In the genomic region with DNA sequence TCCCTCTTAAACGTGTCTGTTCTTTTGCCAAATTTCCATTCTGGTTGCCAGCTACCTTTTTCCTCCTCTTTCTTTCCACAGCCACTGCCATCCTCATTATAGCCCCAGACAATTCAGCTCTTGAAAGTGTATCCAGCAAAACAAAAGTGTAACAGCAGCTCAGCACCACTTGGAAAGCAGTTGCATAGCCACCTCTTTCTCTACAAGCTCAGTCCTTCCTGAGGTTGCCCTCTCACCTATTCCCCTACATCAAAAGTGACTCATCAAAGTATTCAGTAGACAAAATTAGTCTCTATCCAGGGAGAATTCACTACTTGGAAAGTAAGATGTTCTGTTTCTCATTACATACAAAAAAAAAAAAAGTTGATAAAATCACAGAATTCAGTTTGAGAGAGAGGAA, we compare ENCODE assay signal across 1 cellular context.
TF ChIP-seq lines count a peak whose summit lies in the region.

No MANE protein-coding gene starts in this region.

TF ChIP-seq in HCT116, 20 proteins besides CTCF, POLR2A, EP300 and RAD21:
- TF ChIP-seq ZFX (IDR thresholded peaks at IDR 0.05) (no peak), EZH2phosphoT487 (IDR thresholded peaks at IDR 0.05; ENCODE audit: borderline replicate concordance) (no peak), SRF (IDR thresholded peaks at IDR 0.05; ENCODE audit: low read depth) (no peak), ZNF274 (IDR thresholded peaks at IDR 0.05; ENCODE audit: low read depth, low read length) (no peak), ELF1 (IDR thresholded peaks at IDR 0.05; ENCODE audit: borderline replicate concordance, low read depth) (no peak), POLR2AphosphoS5 (IDR thresholded peaks at IDR 0.05; ENCODE audit: low read depth, low read length) (no peak), SIN3A (IDR thresholded peaks at IDR 0.05; ENCODE audit: low read depth) (no peak), SP1 (IDR thresholded peaks at IDR 0.05; ENCODE audit: low read depth) (no peak), FOSL1 (IDR thresholded peaks at IDR 0.05; ENCODE audit: low read depth) (no peak), TCF7L2 (IDR thresholded peaks at IDR 0.05; ENCODE audit: borderline replicate concordance, extremely low read depth, insufficient read depth, insufficient read length) (no peak), JUND (IDR thresholded peaks at IDR 0.05) (no peak), YY1 (IDR thresholded peaks at IDR 0.05; ENCODE audit: extremely low read depth, insufficient replicate concordance, low read depth, low read length) (no peak), CBX3 (IDR thresholded peaks at IDR 0.05; ENCODE audit: low read depth) (no peak), EZH2 (IDR thresholded peaks at IDR 0.05) (no peak), CEBPB (IDR thresholded peaks at IDR 0.05; ENCODE audit: low read depth) (no peak)
- TF ChIP-seq, protein P1, sequence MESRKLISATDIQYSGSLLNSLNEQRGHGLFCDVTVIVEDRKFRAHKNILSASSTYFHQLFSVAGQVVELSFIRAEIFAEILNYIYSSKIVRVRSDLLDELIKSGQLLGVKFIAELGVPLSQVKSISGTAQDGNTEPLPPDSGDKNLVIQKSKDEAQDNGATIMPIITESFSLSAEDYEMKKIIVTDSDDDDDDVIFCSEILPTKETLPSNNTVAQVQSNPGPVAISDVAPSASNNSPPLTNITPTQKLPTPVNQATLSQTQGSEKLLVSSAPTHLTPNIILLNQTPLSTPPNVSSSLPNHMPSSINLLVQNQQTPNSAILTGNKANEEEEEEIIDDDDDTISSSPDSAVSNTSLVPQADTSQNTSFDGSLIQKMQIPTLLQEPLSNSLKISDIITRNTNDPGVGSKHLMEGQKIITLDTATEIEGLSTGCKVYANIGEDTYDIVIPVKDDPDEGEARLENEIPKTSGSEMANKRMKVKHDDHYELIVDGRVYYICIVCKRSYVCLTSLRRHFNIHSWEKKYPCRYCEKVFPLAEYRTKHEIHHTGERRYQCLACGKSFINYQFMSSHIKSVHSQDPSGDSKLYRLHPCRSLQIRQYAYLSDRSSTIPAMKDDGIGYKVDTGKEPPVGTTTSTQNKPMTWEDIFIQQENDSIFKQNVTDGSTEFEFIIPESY (IDR thresholded peaks at IDR 0.05; ENCODE audit: extremely low read depth, insufficient replicate concordance, low read length) = no peak
- TF ChIP-seq, protein P2, sequence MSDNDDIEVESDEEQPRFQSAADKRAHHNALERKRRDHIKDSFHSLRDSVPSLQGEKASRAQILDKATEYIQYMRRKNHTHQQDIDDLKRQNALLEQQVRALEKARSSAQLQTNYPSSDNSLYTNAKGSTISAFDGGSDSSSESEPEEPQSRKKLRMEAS (IDR thresholded peaks at IDR 0.05) = no peak
- TF ChIP-seq, protein P3, sequence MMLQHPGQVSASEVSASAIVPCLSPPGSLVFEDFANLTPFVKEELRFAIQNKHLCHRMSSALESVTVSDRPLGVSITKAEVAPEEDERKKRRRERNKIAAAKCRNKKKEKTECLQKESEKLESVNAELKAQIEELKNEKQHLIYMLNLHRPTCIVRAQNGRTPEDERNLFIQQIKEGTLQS (IDR thresholded peaks at IDR 0.05) = no peak
- TF ChIP-seq, protein P4, sequence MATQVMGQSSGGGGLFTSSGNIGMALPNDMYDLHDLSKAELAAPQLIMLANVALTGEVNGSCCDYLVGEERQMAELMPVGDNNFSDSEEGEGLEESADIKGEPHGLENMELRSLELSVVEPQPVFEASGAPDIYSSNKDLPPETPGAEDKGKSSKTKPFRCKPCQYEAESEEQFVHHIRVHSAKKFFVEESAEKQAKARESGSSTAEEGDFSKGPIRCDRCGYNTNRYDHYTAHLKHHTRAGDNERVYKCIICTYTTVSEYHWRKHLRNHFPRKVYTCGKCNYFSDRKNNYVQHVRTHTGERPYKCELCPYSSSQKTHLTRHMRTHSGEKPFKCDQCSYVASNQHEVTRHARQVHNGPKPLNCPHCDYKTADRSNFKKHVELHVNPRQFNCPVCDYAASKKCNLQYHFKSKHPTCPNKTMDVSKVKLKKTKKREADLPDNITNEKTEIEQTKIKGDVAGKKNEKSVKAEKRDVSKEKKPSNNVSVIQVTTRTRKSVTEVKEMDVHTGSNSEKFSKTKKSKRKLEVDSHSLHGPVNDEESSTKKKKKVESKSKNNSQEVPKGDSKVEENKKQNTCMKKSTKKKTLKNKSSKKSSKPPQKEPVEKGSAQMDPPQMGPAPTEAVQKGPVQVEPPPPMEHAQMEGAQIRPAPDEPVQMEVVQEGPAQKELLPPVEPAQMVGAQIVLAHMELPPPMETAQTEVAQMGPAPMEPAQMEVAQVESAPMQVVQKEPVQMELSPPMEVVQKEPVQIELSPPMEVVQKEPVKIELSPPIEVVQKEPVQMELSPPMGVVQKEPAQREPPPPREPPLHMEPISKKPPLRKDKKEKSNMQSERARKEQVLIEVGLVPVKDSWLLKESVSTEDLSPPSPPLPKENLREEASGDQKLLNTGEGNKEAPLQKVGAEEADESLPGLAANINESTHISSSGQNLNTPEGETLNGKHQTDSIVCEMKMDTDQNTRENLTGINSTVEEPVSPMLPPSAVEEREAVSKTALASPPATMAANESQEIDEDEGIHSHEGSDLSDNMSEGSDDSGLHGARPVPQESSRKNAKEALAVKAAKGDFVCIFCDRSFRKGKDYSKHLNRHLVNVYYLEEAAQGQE (IDR thresholded peaks at IDR 0.05; ENCODE audit: low read depth) = no peak
